Comparison of ENCODE assay signal across 17 cellular contexts in genomic region chr21:38491536-38491935, GRCh38. TPM values are rescaled to one million over a fixed set of nuclear protein-coding genes. Genes with fewer than 3 reads are reported as not detected.
A peak's percentile ranks its signal among the peaks of the same experiment; 100 is the strongest.
DNase-seq lines count a peak whose midpoint lies in the region; ATAC-seq and TF ChIP-seq lines count a peak whose summit lies in the region.
"Had no signal": no experiment of that assay in that cellular context is flagged by ENCODE, and none has a peak within 500 bp of the region (broad histone marks: within the 10 kb centered on the region; RNA-seq: fewer than 3 reads in every experiment).

No MANE protein-coding gene starts in this region.

- H3K27me3 ChIP-seq in BLaER1 (no peaks in the 10 kb centered on the region), gastrocnemius medialis (no peaks in the 10 kb centered on the region)
- H3K27me3 ChIP-seq: Peyer's patch had no signal

- TF ChIP-seq POLR2A in gastrocnemius medialis (IDR thresholded peaks at IDR 0.05): no peak

- peak; percentile 35 for DNase-seq in fibroblast of the aortic adventitia (ENCODE audit: low read depth)
- DNase-seq in gastrocnemius medialis: no peak
- DNase-seq: CD4-positive, alpha-beta memory T cell; GF-D8; IMR-90; NCI-H1436; NCI-H2029 treated with DMSO at 0.1 percent for 48 hours; NCI-H510A; Peyer's patch; SHP77 had no signal

- intact Hi-C loops in gastrocnemius medialis (cut with DNase I; ENCODE audit: low total_unique reads): no loop called here

- peak overlapping the region; percentile 79 for H3K9ac ChIP-seq in BLaER1

- H3K27ac ChIP-seq in BLaER1 (peak overlapping the region; percentile 95), VCaP (peak overlapping the region; percentile 73), gastrocnemius medialis (peak overlapping the region; percentile 38 to 81 (median 72))
- H3K27ac ChIP-seq: A549 had no signal

- ATAC-seq in gastrocnemius medialis: no peak
- no peak for ATAC-seq in HG02571 (IDR thresholded peaks at IDR 0.05; ENCODE audit: unreplicated experiment)
- ATAC-seq in HG03432 (IDR thresholded peaks at IDR 0.05; ENCODE audit: unreplicated experiment): no peak
- ATAC-seq in GM18867 (IDR thresholded peaks at IDR 0.05; ENCODE audit: unreplicated experiment): no peak
- ATAC-seq: A549 had no signal

- in situ Hi-C loops in gastrocnemius medialis (cut with MboI; ENCODE audit: low sequenced_read_pairs in 4 of 4): no loop called here

- no peak for TF ChIP-seq CTCF in VCaP (conservative IDR thresholded peaks at IDR 0.05)
- TF ChIP-seq CTCF in fibroblast of the aortic adventitia (IDR thresholded peaks at IDR 0.05; ENCODE audit: insufficient read depth, low read length): no peak
- no peak for TF ChIP-seq CTCF in gastrocnemius medialis (IDR thresholded peaks at IDR 0.05 in 4 of 5, conservative IDR thresholded peaks at IDR 0.05 in 1 of 5)

- H3K4me3 ChIP-seq in BLaER1 (peak overlapping the region; percentile 57), fibroblast of the aortic adventitia (ENCODE audit: low read depth, low read length) (no peak overlapping the region), gastrocnemius medialis (no peak overlapping the region)
- H3K4me3 ChIP-seq: A549, Peyer's patch had no signal

- peaks cover 6% of the 10 kb centered on the region; the same call in 1 of the 2 replicates for H4K20me1 ChIP-seq in BLaER1

- no peaks in the 10 kb centered on the region for H3K9me3 ChIP-seq in BLaER1
- no peaks in the 10 kb centered on the region for H3K9me3 ChIP-seq in gastrocnemius medialis
- H3K9me3 ChIP-seq: A549, Peyer's patch had no signal

- H3K36me3 ChIP-seq in BLaER1: peaks cover 33% of the 10 kb centered on the region
- no peaks in the 10 kb centered on the region for H3K36me3 ChIP-seq in gastrocnemius medialis
- H3K36me3 ChIP-seq: Peyer's patch had no signal

- H3K4me2 ChIP-seq in BLaER1: peak overlapping the region; percentile 79
- H3K4me2 ChIP-seq: A549 had no signal

- peaks cover 83% of the 10 kb centered on the region for H3K4me1 ChIP-seq in BLaER1
- H3K4me1 ChIP-seq in gastrocnemius medialis: peaks cover 0 to 2% of the 10 kb centered on the region in 2 donors

RNA-seq across cellular contexts. Expression of gene ERG, which starts 6.7 kb away (rescaled TPM):
- 6.9 and 9.9 TPM in 2 replicates for total RNA-seq in fibroblast of the aortic adventitia (ENCODE audit: low replicate concordance)
- 1 to 10 TPM; 4.6 to 7.0 (median 5.1) TPM for total RNA-seq in gastrocnemius medialis
- total RNA-seq: CD4-positive, alpha-beta memory T cell; IMR-90; LHCN-M2 had no signal
